Comparison of ENCODE assay signal across 1 cellular context in genomic region chr19:16087940-16088339, GRCh38.
TF ChIP-seq lines count a peak whose summit lies in the region.

No MANE protein-coding gene starts in this region.

TF ChIP-seq in GM12878, 131 proteins besides CTCF, POLR2A, EP300 and RAD21:
- no peak for TF ChIP-seq SMAD5 (IDR thresholded peaks at IDR 0.05; ENCODE audit: low read depth)
- no peak for TF ChIP-seq KLF5 (IDR thresholded peaks at IDR 0.05; ENCODE audit: partially characterized antibody)
- no peak for TF ChIP-seq SMAD1 (IDR thresholded peaks at IDR 0.05; ENCODE audit: low read depth, partially characterized antibody)
- peak; percentile 59 for TF ChIP-seq POLR2AphosphoS5 (IDR thresholded peaks at IDR 0.05; ENCODE audit: low read length)
